ENCODE assay signal across 1 cellular context in the genomic region with DNA sequence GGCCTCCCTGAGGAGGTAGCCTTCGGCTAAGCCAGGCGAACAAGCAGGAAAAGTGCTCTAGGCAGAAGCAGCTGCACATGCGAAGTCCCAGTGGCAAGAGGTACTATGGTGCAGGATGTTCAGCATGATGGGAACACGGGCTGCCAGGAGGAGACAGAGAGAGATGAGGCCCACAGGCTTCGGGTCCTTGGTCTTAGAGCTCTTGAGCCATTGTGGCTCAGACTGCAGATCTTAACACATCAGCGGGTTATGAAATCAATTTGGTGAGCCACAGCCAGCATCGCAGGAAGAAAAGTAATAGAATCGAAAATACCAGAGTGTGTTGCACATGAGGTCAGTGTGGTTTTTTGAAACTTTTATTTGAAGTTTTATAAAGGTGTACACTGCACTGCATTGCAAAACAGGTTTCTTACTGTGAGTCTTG.
TF ChIP-seq lines count a peak whose summit lies in the region.

No MANE protein-coding gene starts in this region.

TF ChIP-seq in IMR-90, 13 proteins besides CTCF, POLR2A, EP300 and RAD21 (continued from another document):
- TF ChIP-seq CEBPB (IDR thresholded peaks at IDR 0.05; ENCODE audit: low read depth, low read length) (0 out of 2 replicates have a peak, but pooled peaks have one; percentile 13), NFE2L2 (IDR thresholded peaks at IDR 0.05; ENCODE audit: low read depth, low read length) (no peak), FOS (IDR thresholded peaks at IDR 0.05; ENCODE audit: low read depth, low read length) (no peak), RFX5 (IDR thresholded peaks at IDR 0.05; ENCODE audit: low read depth, low read length) (no peak), MXI1 (IDR thresholded peaks at IDR 0.05; ENCODE audit: borderline replicate concordance, low read depth, low read length) (no peak)
